In the genomic region with DNA sequence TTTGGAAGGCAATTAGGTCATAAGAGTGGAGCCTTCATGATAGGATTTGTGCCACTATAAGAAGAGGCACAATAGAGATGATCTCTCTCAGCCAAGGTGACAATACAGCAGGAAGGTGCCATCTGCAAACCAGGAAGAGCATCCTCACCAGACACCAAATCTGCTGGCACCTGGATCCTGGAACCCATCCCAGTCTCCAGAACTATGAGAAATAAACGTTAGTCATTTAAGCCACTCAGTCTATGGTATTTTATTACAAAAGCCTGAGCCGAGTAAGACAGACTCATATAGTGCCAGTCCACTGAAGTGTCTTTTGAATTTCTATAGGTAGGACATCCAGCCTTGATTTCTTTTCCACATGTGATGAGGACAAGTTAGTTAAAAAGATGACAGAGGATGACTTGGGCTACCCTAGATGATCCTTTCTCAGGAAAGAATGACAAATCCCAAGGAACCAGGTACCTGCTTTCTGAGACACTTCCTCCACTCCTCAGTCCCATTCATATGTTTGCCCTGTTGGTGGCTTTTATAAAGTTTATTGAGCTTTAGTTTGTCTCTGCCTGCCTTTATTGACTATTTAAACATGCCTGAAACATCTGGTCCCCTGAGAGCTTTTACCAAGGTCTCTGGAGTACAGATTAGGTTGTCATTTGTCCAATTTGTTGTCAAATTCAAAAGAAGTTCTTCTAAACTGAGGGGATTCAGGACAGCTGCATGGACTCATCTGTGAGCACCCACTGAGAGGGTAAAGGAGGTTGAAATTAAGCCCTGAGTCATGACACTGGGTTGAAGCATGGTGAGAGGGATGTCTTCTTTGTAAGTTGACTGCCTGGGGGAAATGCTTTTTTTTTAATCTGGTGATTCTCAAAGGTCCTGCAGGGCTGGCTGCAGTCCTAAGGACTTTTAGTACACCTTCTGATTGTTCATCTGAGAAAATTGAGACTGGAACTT, we compare ENCODE assay signal across 32 cellular contexts.
DNase-seq lines count a peak whose midpoint lies in the region; ATAC-seq and TF ChIP-seq lines count a peak whose summit lies in the region.
"Had no signal": no experiment of that assay in that cellular context is flagged by ENCODE, and none has a peak within 500 bp of the region (broad histone marks: within the 10 kb centered on the region; RNA-seq: fewer than 3 reads in every experiment).

No MANE protein-coding gene starts in this region.

- no peak overlapping the region for H3K4me3 Mint-ChIP-seq in type B pancreatic cell
- H3K4me3 Mint-ChIP-seq: activated B cell treated with CpG ODN at 0.5 μM for 24 hours; activated CD8-positive, alpha-beta memory T cell treated with anti-CD3 and anti-CD28 coated beads, Interleukin-2, amount 10 ng/mL, durations not matched to agents 7 days and 5 days; activated naive CD8-positive, alpha-beta T cell treated with anti-CD3 and anti-CD28 coated beads, Interleukin-2, amount 10 ng/mL, durations not matched to agents 7 days and 5 days; naive thymus-derived CD4-positive, alpha-beta T cell had no signal

- H3K4me1 ChIP-seq in mucosa of descending colon (ENCODE audit: low read depth) (no peaks in the 10 kb centered on the region), prostate gland (replicated peaks) (no peaks in the 10 kb centered on the region)

- H3K27ac Mint-ChIP-seq in type B pancreatic cell, result no peak overlapping the region
- H3K27ac Mint-ChIP-seq: activated B cell treated with CpG ODN at 0.5 μM for 24 hours; activated CD8-positive, alpha-beta memory T cell treated with anti-CD3 and anti-CD28 coated beads, Interleukin-2, amount 10 ng/mL, durations not matched to agents 7 days and 5 days; activated naive CD8-positive, alpha-beta T cell treated with anti-CD3 and anti-CD28 coated beads, Interleukin-2, amount 10 ng/mL, durations not matched to agents 7 days and 5 days; naive thymus-derived CD4-positive, alpha-beta T cell had no signal

- H3K9me3 Mint-ChIP-seq in type B pancreatic cell, result no peaks in the 10 kb centered on the region
- H3K9me3 Mint-ChIP-seq: activated B cell treated with CpG ODN at 0.5 μM for 24 hours had no signal

- TF ChIP-seq CTCF in mucosa of descending colon (IDR thresholded peaks at IDR 0.05), result no peak
- no peak for TF ChIP-seq CTCF in type B pancreatic cell (conservative IDR thresholded peaks at IDR 0.05)
- TF ChIP-seq CTCF in prostate gland (IDR thresholded peaks at IDR 0.05), result no peak

- DNase-seq in ELF-1 (ENCODE audit: low read depth, low spot score), result peak; percentile 35
- DNase-seq in HS-5 (ENCODE audit: low read depth), result peak; percentile 15
- DNase-seq in NCI-H69 (lab: John Stamatoyannopoulos, UW), result peak; percentile 90
- DNase-seq in mucosa of descending colon, result no peak
- DNase-seq in type B pancreatic cell (ENCODE audit: extremely low spot score, unreplicated experiment), result no peak
- DNase-seq in OCI-M1 (lab: John Stamatoyannopoulos, UW), result no peak
- no peak for DNase-seq in prostate gland (ENCODE audit: low spot score)
- DNase-seq: activated B cell treated with CpG ODN at 0.5 μM for 24 hours; activated CD4-positive, alpha-beta T cell treated with anti-CD3 and anti-CD28 coated beads, Interleukin-2, amount 50 U/mL, for 1 hour; activated CD8-positive, alpha-beta memory T cell treated with anti-CD3 and anti-CD28 coated beads, Interleukin-2, amount 10 ng/mL, durations not matched to agents 7 days and 5 days; activated gamma-delta T cell treated with Interleukin-2 at 50 U/mL for 16 hours; activated naive CD8-positive, alpha-beta T cell treated with anti-CD3 and anti-CD28 coated beads, Interleukin-2, amount 10 ng/mL, durations not matched to agents 7 days and 5 days; activated T-cell treated with anti-CD3 and anti-CD28 coated beads, Interleukin-2, amount 50 U/mL, for 48 hours; COR-L47; DMS79; effector memory CD4-positive, alpha-beta T cell; head of caudate nucleus; Kasumi-1; left ventricle myocardium superior; naive thymus-derived CD4-positive, alpha-beta T cell; NCI-H187 treated with DMSO at 0.1 percent for 48 hours; NCI-H226; NCI-H82; nucleus accumbens; stimulated activated CD4-positive, alpha-beta T cell treated with anti-CD3 and anti-CD28 coated beads, Interleukin-15, amount 100 ng/mL, for 24 hours; stimulated activated CD4-positive, alpha-beta T cell treated with anti-CD3 and anti-CD28 coated beads, Interleukin-4, amount 100 ng/mL, for 4 hours; T-helper 1 cell had no signal

- WGBS in prostate gland, result 16% methylated on average over 2 of the region's 2 CpGs

- TF ChIP-seq POLR2A in prostate gland (IDR thresholded peaks at IDR 0.05), result no peak

- no peaks in the 10 kb centered on the region for H3K27me3 Mint-ChIP-seq in type B pancreatic cell
- H3K27me3 Mint-ChIP-seq: activated B cell treated with CpG ODN at 0.5 μM for 24 hours; activated CD8-positive, alpha-beta memory T cell treated with anti-CD3 and anti-CD28 coated beads, Interleukin-2, amount 10 ng/mL, durations not matched to agents 7 days and 5 days; activated naive CD8-positive, alpha-beta T cell treated with anti-CD3 and anti-CD28 coated beads, Interleukin-2, amount 10 ng/mL, durations not matched to agents 7 days and 5 days; naive thymus-derived CD4-positive, alpha-beta T cell had no signal

- peak; percentile 62 for ATAC-seq in mucosa of descending colon
- ATAC-seq: activated CD8-positive, alpha-beta memory T cell treated with anti-CD3 and anti-CD28 coated beads, Interleukin-2, amount 10 ng/mL, durations not matched to agents 7 days and 5 days; HCT116; left ventricle myocardium superior; naive thymus-derived CD4-positive, alpha-beta T cell had no signal

- no peaks in the 10 kb centered on the region for H3K27me3 ChIP-seq in prostate gland (replicated peaks; ENCODE audit: insufficient read depth)
- H3K27me3 ChIP-seq: ascending aorta, tibial nerve had no signal

- H3K27ac ChIP-seq in prostate gland, result no peak overlapping the region
- H3K27ac ChIP-seq: ascending aorta, coronary artery, SK-N-MC, tibial nerve had no signal

- intact Hi-C loops in mucosa of descending colon (cut with DNase I, micrococcal nuclease) (no loop called here), prostate gland (cut with DNase I) (no loop called here)

- no peaks in the 10 kb centered on the region for H3K4me1 Mint-ChIP-seq in type B pancreatic cell (ENCODE audit: unreplicated experiment)
- H3K4me1 Mint-ChIP-seq: activated B cell treated with CpG ODN at 0.5 μM for 24 hours; activated CD8-positive, alpha-beta memory T cell treated with anti-CD3 and anti-CD28 coated beads, Interleukin-2, amount 10 ng/mL, durations not matched to agents 7 days and 5 days; activated naive CD8-positive, alpha-beta T cell treated with anti-CD3 and anti-CD28 coated beads, Interleukin-2, amount 10 ng/mL, durations not matched to agents 7 days and 5 days; naive thymus-derived CD4-positive, alpha-beta T cell had no signal

- no peak overlapping the region for H3K4me3 ChIP-seq in mucosa of descending colon
- no peak overlapping the region for H3K4me3 ChIP-seq in prostate gland
- H3K4me3 ChIP-seq: ascending aorta, coronary artery, SK-N-MC, tibial nerve had no signal

- H3K36me3 Mint-ChIP-seq in type B pancreatic cell, result no peaks in the 10 kb centered on the region
- H3K36me3 Mint-ChIP-seq: activated CD8-positive, alpha-beta memory T cell treated with anti-CD3 and anti-CD28 coated beads, Interleukin-2, amount 10 ng/mL, durations not matched to agents 7 days and 5 days; activated naive CD8-positive, alpha-beta T cell treated with anti-CD3 and anti-CD28 coated beads, Interleukin-2, amount 10 ng/mL, durations not matched to agents 7 days and 5 days; naive thymus-derived CD4-positive, alpha-beta T cell had no signal

- H3K9me3 ChIP-seq in mucosa of descending colon, result no peaks in the 10 kb centered on the region
- no peaks in the 10 kb centered on the region for H3K9me3 ChIP-seq in prostate gland
- H3K9me3 ChIP-seq: ascending aorta, tibial nerve had no signal

- H3K36me3 ChIP-seq in mucosa of descending colon (ENCODE audit: low read depth) (no peaks in the 10 kb centered on the region), prostate gland (no peaks in the 10 kb centered on the region)
- H3K36me3 ChIP-seq: ascending aorta, tibial nerve had no signal

Comparison
In these comparisons a context has a peak if more than half of its experiments do, and no peak if none do; other contexts are left out.
1. DNase-seq: peak in ELF-1 (single experiment), HS-5 (single experiment) and NCI-H69 (single experiment); none in mucosa of descending colon (0 of 3), type B pancreatic cell (single experiment), OCI-M1 (single experiment) and prostate gland (single experiment).